34 cellular contexts compared by ENCODE assay signal in the genomic region with DNA sequence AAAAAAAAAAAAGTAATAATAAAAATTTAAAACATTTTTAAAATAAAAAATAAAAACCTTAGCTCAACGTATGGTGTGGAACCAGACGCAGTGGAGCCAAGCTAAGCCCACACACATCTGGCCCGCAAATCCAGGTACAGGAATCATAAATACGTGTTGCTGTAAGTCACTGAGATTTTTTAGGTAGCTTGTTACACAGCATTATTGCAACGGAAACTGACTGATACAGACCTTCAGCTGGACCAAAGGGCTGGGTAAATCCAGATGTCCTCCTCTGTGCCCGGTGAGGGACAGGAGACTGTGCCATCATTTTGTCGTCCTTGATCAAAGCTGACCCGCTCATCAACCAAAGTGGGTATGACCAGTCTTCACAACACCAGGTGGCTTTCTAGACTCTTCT.
"Had no signal": no experiment of that assay in that cellular context is flagged by ENCODE, and none has a peak within 500 bp of the region (broad histone marks: within the 10 kb centered on the region; RNA-seq: fewer than 3 reads in every experiment).

No MANE protein-coding gene starts in this region.

- H3K9me3 ChIP-seq: adrenal gland, ascending aorta, body of pancreas, breast epithelium had no signal

- DNase-seq: activated effector memory CD4-positive, alpha-beta T cell treated with anti-CD3 and anti-CD28 coated beads, Interleukin-2, amount 50 U/mL, for 16 hours; activated effector memory CD4-positive, alpha-beta T cell treated with Interleukin-2 at 50 U/mL for 16 hours; activated gamma-delta T cell; activated gamma-delta T cell treated with Interleukin-2 at 50 U/mL for 16 hours; activated naive CD4-positive, alpha-beta T cell; activated naive CD4-positive, alpha-beta T cell treated with anti-CD3 and anti-CD28 coated beads for 36 hours; activated naive CD4-positive, alpha-beta T cell treated with anti-CD3 and anti-CD28 coated beads, Interleukin-2, amount 10 ng/mL, durations not matched to agents 7 days and 5 days; activated naive CD4-positive, alpha-beta T cell treated with anti-CD3 and anti-CD28 coated beads, Interleukin-2, amount 50 U/mL, for 16 hours; activated naive CD4-positive, alpha-beta T cell treated with Interleukin-2 at 50 U/mL for 16 hours; activated naive CD8-positive, alpha-beta T cell treated with anti-CD3 and anti-CD28 coated beads for 36 hours; activated naive CD8-positive, alpha-beta T cell treated with anti-CD3 and anti-CD28 coated beads, Interleukin-2, amount 10 ng/mL, durations not matched to agents 7 days and 5 days; activated naive CD8-positive, alpha-beta T cell treated with anti-CD3 and anti-CD28 coated beads, Interleukin-2, amount 50 U/mL, for 24 hours; activated T-cell treated with anti-CD3 and anti-CD28 coated beads, Interleukin-2, amount 50 U/mL, for 1 hour; activated T-cell treated with anti-CD3 and anti-CD28 coated beads, Interleukin-2, amount 50 U/mL, for 24 hours; activated T-cell treated with anti-CD3 and anti-CD28 coated beads, Interleukin-2, amount 50 U/mL, for 4 hours; activated T-cell treated with anti-CD3 and anti-CD28 coated beads, Interleukin-2, amount 50 U/mL, for 48 hours; activated T-cell treated with anti-CD3 and anti-CD28 coated beads, Interleukin-2, amount 50 U/mL, for 72 hours; adrenal gland; amniotic stem cell; amygdala; anterior cingulate cortex; aorta; body of pancreas; brain microvascular endothelial cell; caudate nucleus; central memory CD4-positive, alpha-beta T cell; cerebellar nuclear complex had no signal

- H3K36me3 ChIP-seq: adrenal gland, ascending aorta, brain microvascular endothelial cell, breast epithelium, cardiac muscle cell had no signal

- H3K27ac ChIP-seq: adrenal gland, ascending aorta, body of pancreas, brain microvascular endothelial cell, breast epithelium, cardiac muscle cell had no signal

- H3K4me3 ChIP-seq: adrenal gland, ascending aorta, body of pancreas, breast epithelium, cardiac muscle cell had no signal

- H3K4me1 ChIP-seq: adrenal gland, body of pancreas, breast epithelium had no signal

- ATAC-seq: activated naive CD4-positive, alpha-beta T cell treated with anti-CD3 and anti-CD28 coated beads, Interleukin-2, amount 50 U/mL, for 72 hours; activated naive CD8-positive, alpha-beta T cell treated with anti-CD3 and anti-CD28 coated beads, Interleukin-2, amount 50 U/mL, for 24 hours; activated T-cell treated with anti-CD3 and anti-CD28 coated beads, Interleukin-2, amount 50 U/mL, for 4 hours; activated T-cell treated with anti-CD3 and anti-CD28 coated beads, Interleukin-2, amount 50 U/mL, for 72 hours; activated T-helper 17 cell treated with anti-CD3 and anti-CD28 coated beads, Interleukin-2, amount 50 U/mL, for 72 hours; body of pancreas had no signal

- H3K27me3 ChIP-seq: adrenal gland, ascending aorta, body of pancreas, brain microvascular endothelial cell, cardiac muscle cell had no signal

- FAIRE-seq: astrocyte, bronchial epithelial cell had no signal
